In the genomic region with DNA sequence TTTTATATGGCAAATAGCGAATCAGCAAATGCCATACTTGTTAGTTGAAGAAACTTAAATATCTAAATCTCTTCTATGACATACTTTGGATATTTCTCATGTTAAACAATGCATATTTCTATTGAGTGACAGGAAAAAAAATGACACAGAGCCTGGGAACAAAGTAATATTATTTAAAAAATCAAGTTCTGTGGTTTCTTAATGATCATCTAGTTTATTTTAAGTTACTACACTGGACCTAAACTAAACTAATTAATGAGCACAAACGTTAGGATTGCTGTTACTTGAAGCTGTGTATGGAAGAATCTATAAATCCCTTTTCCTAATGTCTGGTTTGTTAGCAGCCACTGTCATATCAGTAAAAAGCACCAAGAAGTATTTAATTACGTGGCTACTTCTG, we compare ENCODE assay signal across 22 cellular contexts.
DNase-seq lines count a peak whose midpoint lies in the region; ATAC-seq and TF ChIP-seq lines count a peak whose summit lies in the region.
"Had no signal": no experiment of that assay in that cellular context is flagged by ENCODE, and none has a peak within 500 bp of the region (broad histone marks: within the 10 kb centered on the region; RNA-seq: fewer than 3 reads in every experiment).

No MANE protein-coding gene starts in this region.

- no peak overlapping the region for H2BK12ac ChIP-seq in mesenchymal stem cell (ENCODE audit: low read length in 2 of 2)

- no peak overlapping the region for H3K4me3 ChIP-seq in fibroblast of lung (replicated peaks in 1 of 4; ENCODE audit: control extremely low read depth in 1 of 4, insufficient read depth in 1 of 4, low read depth in 3 of 4, low read length in 4 of 4)
- H3K4me3 ChIP-seq in mesenchymal stem cell (ENCODE audit: insufficient read depth in 1 of 2, low read depth in 1 of 2, low read length in 2 of 2) = no peak overlapping the region
- H3K4me3 ChIP-seq: A549, SK-N-MC had no signal

- H3K9ac ChIP-seq in fibroblast of lung (ENCODE audit: insufficient read depth, low read length) (no peak overlapping the region), mesenchymal stem cell (ENCODE audit: low read length) (no peak overlapping the region)

- no peak overlapping the region for H3K18ac ChIP-seq in mesenchymal stem cell (ENCODE audit: low read depth in 1 of 2, low read length in 2 of 2)

- H2BK15ac ChIP-seq in mesenchymal stem cell (ENCODE audit: low read depth, poor library complexity, severe bottlenecking) = no peak overlapping the region

- ATAC-seq in SK-N-SH treated with all-trans-retinoic acid at 6 μM for 48 hours = peak; percentile 61
- ATAC-seq: A549 had no signal

- H2AK5ac ChIP-seq in mesenchymal stem cell (ENCODE audit: low read length, severe bottlenecking) = no peak overlapping the region

- no CpG with 5 or more reads among the region's 3 CpGs for WGBS in mesenchymal stem cell

- H3K23ac ChIP-seq in mesenchymal stem cell (ENCODE audit: low read length in 2 of 2) = no peak overlapping the region

- H3K79me1 ChIP-seq in mesenchymal stem cell (replicated peaks; ENCODE audit: low read length, poor library complexity, severe bottlenecking) = no peaks in the 10 kb centered on the region

- H3K27me3 ChIP-seq in fibroblast of lung (ENCODE audit: control insufficient read depth, insufficient read depth, low read length) = no peaks in the 10 kb centered on the region
- H3K27me3 ChIP-seq in mesenchymal stem cell (ENCODE audit: control insufficient read depth in 1 of 2, insufficient read depth in 1 of 2, low read length in 2 of 2) = no peaks in the 10 kb centered on the region

- no peaks in the 10 kb centered on the region for H4K20me1 ChIP-seq in fibroblast of lung (ENCODE audit: control insufficient read depth, extremely low read depth, insufficient read depth, low read length)

- no peak overlapping the region for H3K14ac ChIP-seq in mesenchymal stem cell (ENCODE audit: low read length in 2 of 2)

- H3K79me2 ChIP-seq in fibroblast of lung (ENCODE audit: control insufficient read depth, insufficient read depth, low read length) = no peaks in the 10 kb centered on the region

- TF ChIP-seq CTCF in fibroblast of lung (conservative IDR thresholded peaks at IDR 0.05 in 1 of 2, IDR thresholded peaks at IDR 0.05 in 1 of 2; ENCODE audit: low read depth in 1 of 2, low read length in 2 of 2) = no peak

- no peaks in the 10 kb centered on the region for H3K36me3 ChIP-seq in fibroblast of lung (ENCODE audit: control insufficient read depth, insufficient read depth, low read length)
- H3K36me3 ChIP-seq in mesenchymal stem cell (ENCODE audit: control insufficient read depth in 1 of 2, insufficient read depth in 2 of 2, low read depth in 1 of 2, low read length in 2 of 2) = no peaks in the 10 kb centered on the region

- no peak overlapping the region for H4K8ac ChIP-seq in mesenchymal stem cell (ENCODE audit: low read length)

- peak; percentile 61 for DNase-seq in EL
- peak; percentile 12 to 41 for DNase-seq in fibroblast of lung (ENCODE audit: low read depth in 2 of 2)
- no peak for DNase-seq in hypothalamus (lab: John Stamatoyannopoulos, UW)
- DNase-seq in mesenchymal stem cell = no peak
- DNase-seq in AG08395 (ENCODE audit: low spot score) = no peak
- no peak for DNase-seq in AG20443 (ENCODE audit: low spot score)
- DNase-seq: Calu3, DMS153, DND-41, HCEC 1CT, Karpas-422, NCI-H1092, NCI-H1417 treated with DMSO at 0.1 percent for 48 hours, NCI-H1694 treated with DMSO at 0.1 percent for 48 hours, NCI-H2081, NCI-H2171, NCI-H524, NCI-H748 treated with DMSO at 0.1 percent for 48 hours, SIG-M5 had no signal

- no peak overlapping the region for H2BK120ac ChIP-seq in mesenchymal stem cell (ENCODE audit: low read depth, low read length)

- H3K9me3 ChIP-seq in fibroblast of lung (ENCODE audit: control insufficient read depth, insufficient read depth, low read depth, low read length) (no peaks in the 10 kb centered on the region), mesenchymal stem cell (ENCODE audit: control insufficient read depth, low read length) (peaks cover 11% of the 10 kb centered on the region)
- H3K9me3 ChIP-seq: A549 had no signal

- H4K91ac ChIP-seq in mesenchymal stem cell (ENCODE audit: low read length) = no peak overlapping the region

- no peak overlapping the region for H2AFZ ChIP-seq in fibroblast of lung (ENCODE audit: low read length)
- H2AFZ ChIP-seq in mesenchymal stem cell (ENCODE audit: low read depth, low read length) = no peak overlapping the region

- H2BK5ac ChIP-seq in mesenchymal stem cell (ENCODE audit: low read depth, low read length, poor library complexity, severe bottlenecking) = no peak overlapping the region

- H3K27ac ChIP-seq in fibroblast of lung (ENCODE audit: insufficient read depth, low read length) (no peak overlapping the region), mesenchymal stem cell (ENCODE audit: low read length, poor library complexity, severe bottlenecking) (no peak overlapping the region)
- H3K27ac ChIP-seq: A549, SK-N-MC had no signal

- no peak overlapping the region for H3K4ac ChIP-seq in mesenchymal stem cell (ENCODE audit: low read depth in 1 of 2, low read length in 2 of 2)

- H3K4me1 ChIP-seq in fibroblast of lung (ENCODE audit: control insufficient read depth, extremely low read depth, insufficient read depth, low read length) (no peaks in the 10 kb centered on the region), mesenchymal stem cell (ENCODE audit: control insufficient read depth, insufficient read depth, low read depth, low read length) (no peaks in the 10 kb centered on the region)
- H3K4me1 ChIP-seq: A549 had no signal

- H3K4me2 ChIP-seq in fibroblast of lung (ENCODE audit: extremely low read depth, insufficient read depth, low read length) (no peak overlapping the region), mesenchymal stem cell (ENCODE audit: low read length, poor library complexity, severe bottlenecking) (no peak overlapping the region)
- H3K4me2 ChIP-seq: A549 had no signal

TF ChIP-seq in SK-N-SH treated with all-trans-retinoic acid at 6 μM for 48 hours, 23 proteins besides CTCF, POLR2A, EP300 and RAD21:
- TF ChIP-seq GLIS3 (CRISPR knock-in tag; IDR thresholded peaks at IDR 0.05) (no peak), ESRRG (CRISPR knock-in tag; IDR thresholded peaks at IDR 0.05) (no peak), ISL1 (CRISPR knock-in tag; IDR thresholded peaks at IDR 0.05) (no peak), BACH2 (CRISPR knock-in tag; IDR thresholded peaks at IDR 0.05; ENCODE audit: borderline replicate concordance) (no peak)
- TF ChIP-seq, protein P1, sequence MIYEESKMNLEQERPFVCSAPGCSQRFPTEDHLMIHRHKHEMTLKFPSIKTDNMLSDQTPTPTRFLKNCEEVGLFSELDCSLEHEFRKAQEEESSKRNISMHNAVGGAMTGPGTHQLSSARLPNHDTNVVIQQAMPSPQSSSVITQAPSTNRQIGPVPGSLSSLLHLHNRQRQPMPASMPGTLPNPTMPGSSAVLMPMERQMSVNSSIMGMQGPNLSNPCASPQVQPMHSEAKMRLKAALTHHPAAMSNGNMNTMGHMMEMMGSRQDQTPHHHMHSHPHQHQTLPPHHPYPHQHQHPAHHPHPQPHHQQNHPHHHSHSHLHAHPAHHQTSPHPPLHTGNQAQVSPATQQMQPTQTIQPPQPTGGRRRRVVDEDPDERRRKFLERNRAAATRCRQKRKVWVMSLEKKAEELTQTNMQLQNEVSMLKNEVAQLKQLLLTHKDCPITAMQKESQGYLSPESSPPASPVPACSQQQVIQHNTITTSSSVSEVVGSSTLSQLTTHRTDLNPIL (CRISPR knock-in tag; IDR thresholded peaks at IDR 0.05; ENCODE audit: low read depth) = no peak

Comparison
In these comparisons a context has a peak if more than half of its experiments do, and no peak if none do; other contexts are left out.
1. DNase-seq: peak in EL (single experiment) and fibroblast of lung (2 of 2); none in hypothalamus (0 of 51), mesenchymal stem cell (single experiment), AG08395 (single experiment) and AG20443 (single experiment).